Comparison of ENCODE assay signal across 10 cellular contexts in genomic region chr3:125062904-125063618, GRCh38. TPM values are rescaled to one million over a fixed set of nuclear protein-coding genes. Genes with fewer than 3 reads are reported as not detected.
DNase-seq lines count a peak whose midpoint lies in the region; ATAC-seq, FAIRE-seq and TF ChIP-seq lines count a peak whose summit lies in the region.
"Had no signal": no experiment of that assay in that cellular context is flagged by ENCODE, and none has a peak within 500 bp of the region (broad histone marks: within the 10 kb centered on the region; RNA-seq: fewer than 3 reads in every experiment).

No MANE protein-coding gene starts in this region.

- peaks cover 48% of the 10 kb centered on the region for H3K4me1 Mint-ChIP-seq in MCF 10A (ENCODE audit: insufficient read depth, unreplicated experiment)

- TF ChIP-seq EP300 in upper lobe of left lung (IDR thresholded peaks at IDR 0.05): peak in 2 of 4 donors; percentile 64 to 87

- H3K79me2 ChIP-seq in keratinocyte (ENCODE audit: control insufficient read depth, insufficient read depth, low read length): no peaks in the 10 kb centered on the region

- H3K4me3 ChIP-seq in keratinocyte (ENCODE audit: control insufficient read depth in 2 of 3, extremely low read depth in 1 of 3, insufficient read depth in 2 of 3, low read depth in 1 of 3, low read length in 3 of 3) (peak overlapping the region in 2 of 3 experiments; percentile 0 to 30), upper lobe of left lung (no peak overlapping the region)
- H3K4me3 ChIP-seq: psoas muscle had no signal

- H3K4me1 ChIP-seq in keratinocyte (ENCODE audit: control insufficient read depth, extremely low read depth, insufficient read depth, low read length): peaks cover 26% of the 10 kb centered on the region
- peaks cover 26 to 44% (median 38%) of the 10 kb centered on the region in 4 donors for H3K4me1 ChIP-seq in upper lobe of left lung

- H3K9ac ChIP-seq in keratinocyte (ENCODE audit: control insufficient read depth, extremely low read depth, insufficient read depth, low read length): no peak overlapping the region

- POLR2A ChIA-PET in MCF 10A (lab: Yijun Ruan, JAX): interaction anchor here (0.7 to 1.6 kb wide), 7 partner anchors 12 to 176 kb away, joined by 3 to 10 read pairs (median 3); no protein-coding TSS in a partner anchor

- no peaks in the 10 kb centered on the region for H3K9me3 ChIP-seq in keratinocyte (ENCODE audit: control insufficient read depth, low read depth, low read length)
- H3K9me3 ChIP-seq in upper lobe of left lung: no peaks in the 10 kb centered on the region
- H3K9me3 ChIP-seq: psoas muscle had no signal

- no peak for TF ChIP-seq CTCF in MCF 10A (IDR thresholded peaks at IDR 0.05; ENCODE audit: unreplicated experiment)
- TF ChIP-seq CTCF in keratinocyte (optimal IDR thresholded peaks at IDR 0.05 in 1 of 3, IDR thresholded peaks at IDR 0.05 in 1 of 3, conservative IDR thresholded peaks at IDR 0.05 in 1 of 3; ENCODE audit: extremely low read depth in 1 of 3, insufficient read depth in 2 of 3, low read length in 3 of 3): no peak
- no peak for TF ChIP-seq CTCF in upper lobe of left lung (IDR thresholded peaks at IDR 0.05)

- peaks cover 2% of the 10 kb centered on the region for H3K9me1 ChIP-seq in keratinocyte (ENCODE audit: control insufficient read depth, extremely low read depth, insufficient read depth, low read length)

- no peak overlapping the region for H3K27ac ChIP-seq in keratinocyte (ENCODE audit: control insufficient read depth, insufficient read depth, low read length)
- peak overlapping the region; percentile 50 to 79 (median 61) for H3K27ac ChIP-seq in upper lobe of left lung
- H3K27ac ChIP-seq: psoas muscle had no signal

- FAIRE-seq in keratinocyte (lab: Jason Lieb, UNC): peak; percentile 97

- no TSS peak for BruUV-seq in MCF 10A (replicated peaks; lab: Mats Ljungman, UMichigan)

- ATAC-seq in upper lobe of left lung (ENCODE audit: low FRiP score in 2 of 2): peak; percentile 39 to 75
- ATAC-seq in HG03097 (IDR thresholded peaks at IDR 0.05; ENCODE audit: low FRiP score, unreplicated experiment): no peak
- ATAC-seq in HG02623 (IDR thresholded peaks at IDR 0.05; ENCODE audit: unreplicated experiment): no peak
- ATAC-seq: activated CD8-positive, alpha-beta T cell treated with anti-CD3 and anti-CD28 coated beads for 36 hours had no signal

- CTCF ChIA-PET in MCF 10A (lab: Yijun Ruan, JAX): interaction anchor here (1.0 kb wide), 2 partner anchors 134 to 374 kb away, joined by 3 read pairs; no protein-coding TSS in a partner anchor

- WGBS in upper lobe of left lung, 2 donors: 22 to 40% methylated on average over 6 to 7 of the region's 7 CpGs

- H3K36me3 ChIP-seq in keratinocyte (ENCODE audit: control insufficient read depth in 2 of 2, extremely low read depth in 1 of 2, insufficient read depth in 2 of 2, low read length in 2 of 2): no peaks in the 10 kb centered on the region
- no peaks in the 10 kb centered on the region for H3K36me3 ChIP-seq in upper lobe of left lung

- peak overlapping the region; percentile 37 for H2AFZ ChIP-seq in keratinocyte (ENCODE audit: control insufficient read depth, low read length)

- no peaks in the 10 kb centered on the region for H3K36me3 Mint-ChIP-seq in MCF 10A (ENCODE audit: insufficient read depth, unreplicated experiment)

- intact Hi-C loops in MCF 10A (cut with micrococcal nuclease): no loop called here

- TF ChIP-seq POLR2A in upper lobe of left lung (IDR thresholded peaks at IDR 0.05): no peak

- no peaks in the 10 kb centered on the region for H3K27me3 Mint-ChIP-seq in MCF 10A (ENCODE audit: insufficient read depth, unreplicated experiment)

- H3K27me3 ChIP-seq in keratinocyte (ENCODE audit: control insufficient read depth, extremely low read depth, insufficient read depth, low read length): no peaks in the 10 kb centered on the region
- no peaks in the 10 kb centered on the region for H3K27me3 ChIP-seq in upper lobe of left lung

- H3K4me2 ChIP-seq in keratinocyte (ENCODE audit: control insufficient read depth, extremely low read depth, insufficient read depth, low read depth, low read length): peak overlapping the region; percentile 71

- peak; percentile 97 for DNase-seq in HT1080 (ENCODE audit: low read depth)
- DNase-seq in MCF 10A (ENCODE audit: unreplicated experiment): peak; percentile 83
- peak; percentile 46 for DNase-seq in keratinocyte (ENCODE audit: low read depth, low spot score)
- DNase-seq in upper lobe of left lung: peak in 1 of 2 donors; percentile 40
- DNase-seq in activated CD4-positive, CD25-positive, alpha-beta regulatory T cell (lab: John Stamatoyannopoulos, UW): no peak
- DNase-seq: activated CD8-positive, alpha-beta T cell treated with anti-CD3 and anti-CD28 coated beads for 36 hours; NCI-H526; psoas muscle had no signal

- dilution Hi-C loops in keratinocyte (cut with MboI; ENCODE audit: extremely low pct_ligation_motif_present, low sequenced_read_pairs): no loop called here

- H4K20me1 ChIP-seq in keratinocyte (ENCODE audit: control insufficient read depth, extremely low read depth, insufficient read depth, low read length): no peaks in the 10 kb centered on the region

- peak overlapping the region; percentile 2 for H3K27ac Mint-ChIP-seq in MCF 10A (ENCODE audit: low read depth, unreplicated experiment)
- H3K27ac Mint-ChIP-seq: activated CD8-positive, alpha-beta T cell treated with anti-CD3 and anti-CD28 coated beads for 36 hours had no signal

- peak overlapping the region; percentile 11 for H3K4me3 Mint-ChIP-seq in MCF 10A (ENCODE audit: unreplicated experiment)
- H3K4me3 Mint-ChIP-seq: activated CD8-positive, alpha-beta T cell treated with anti-CD3 and anti-CD28 coated beads for 36 hours had no signal

- H3K9me3 Mint-ChIP-seq in MCF 10A (ENCODE audit: unreplicated experiment): no peaks in the 10 kb centered on the region
- H3K9me3 Mint-ChIP-seq: activated CD8-positive, alpha-beta T cell treated with anti-CD3 and anti-CD28 coated beads for 36 hours had no signal

RNA-seq across cellular contexts. Expression of gene HEG1, which starts 7.3 kb away (rescaled TPM):
- 34.4 and 40.7 TPM in 2 replicates for total RNA-seq in HT1080 (2014; rRNA removed; shearing (Covaris generic))
- 70.8 and 102 TPM in 2 replicates for polyA plus RNA-seq in HT1080 (2015; cell fraction: cytosol; rRNA removed)
- polyA plus RNA-seq in HT1080 (2015; cell fraction: nucleus; rRNA removed): 119 and 120 TPM in 2 replicates
- 8.6 and 10.3 TPM in 2 replicates for total RNA-seq in MCF 10A (2022)
- 10.9 to 20.7 TPM (median 12.7 TPM) in 3 replicates for polyA plus RNA-seq in keratinocyte
- polyA plus RNA-seq in keratinocyte (2011; ENCODE audit: low read depth): 9.8 TPM
- polyA plus RNA-seq in keratinocyte (2011; cell fraction: cytosol; rRNA removed): 7.6 and 9.3 TPM in 2 replicates
- 65.3 and 68.5 TPM in 2 replicates for polyA plus RNA-seq in keratinocyte (2011; cell fraction: nucleus; rRNA removed)
- polyA plus RNA-seq in keratinocyte (2012; ENCODE audit: low replicate concordance): 6.3 and 15.6 TPM in 2 replicates
- polyA minus RNA-seq in keratinocyte: 20.3 to 90.3 TPM (median 33.3 TPM) in 3 replicates
- polyA minus RNA-seq in keratinocyte (2011; cell fraction: cytosol; rRNA and poly(A)+ RNA removed): 17.1 TPM
- 63.9 and 119 TPM in 2 replicates for polyA minus RNA-seq in keratinocyte (2011; cell fraction: nucleus; rRNA and poly(A)+ RNA removed)
- total RNA-seq in upper lobe of left lung: 100 to 1,000 TPM in 3 of 6 donors, 10 to 100 TPM in 3; 45.1 to 168 (median 100) TPM

Comparison
In these comparisons a context has a peak if more than half of its experiments do, and no peak if none do; other contexts are left out.
1. DNase-seq: peak in HT1080 (single experiment), MCF 10A (single experiment) and keratinocyte (single experiment); none in activated CD4-positive, CD25-positive, alpha-beta regulatory T cell (0 of 4).
2. H3K4me3 ChIP-seq: peak in keratinocyte (2 of 3); none in upper lobe of left lung (0 of 4).
3. ATAC-seq: peak in upper lobe of left lung (2 of 2); none in HG03097 (single experiment) and HG02623 (single experiment).